Comparison of ENCODE assay signal across 12 cellular contexts in genomic region chr2:23430263-23430662, GRCh38. TPM values are rescaled to one million over a fixed set of nuclear protein-coding genes. Genes with fewer than 3 reads are reported as not detected.
DNase-seq lines count a peak whose midpoint lies in the region; ATAC-seq, FAIRE-seq and TF ChIP-seq lines count a peak whose summit lies in the region.
"Had no signal": no experiment of that assay in that cellular context is flagged by ENCODE, and none has a peak within 500 bp of the region (broad histone marks: within the 10 kb centered on the region; RNA-seq: fewer than 3 reads in every experiment).

No MANE protein-coding gene starts in this region.

- peak; percentile 69 for TF ChIP-seq EP300 in transverse colon (IDR thresholded peaks at IDR 0.05; ENCODE audit: low read depth)

- no peak for ATAC-seq in GM21381 (IDR thresholded peaks at IDR 0.05; ENCODE audit: unreplicated experiment)
- ATAC-seq: T-cell had no signal

- H3K4me1 ChIP-seq in transverse colon: peaks cover 14 to 28% (median 18%) of the 10 kb centered on the region in 4 donors

- WGBS in transverse colon (ENCODE audit: low coverage in 1 of 2), 2 donors: 58 to 82% methylated on average over 2 of the region's 2 CpGs

- peak; percentile 94 for DNase-seq in HT1080 (ENCODE audit: low read depth)
- peak; percentile 57 for DNase-seq in bronchial epithelial cell (ENCODE audit: low read depth)
- peak; percentile 13 for DNase-seq in kidney glomerular epithelial cell (lab: John Stamatoyannopoulos, UW)
- DNase-seq in transverse colon: no peak
- no peak for DNase-seq in H4 (ENCODE audit: low spot score)
- DNase-seq in anterior cingulate cortex (lab: John Stamatoyannopoulos, UW): no peak
- DNase-seq: Calu3, foreskin melanocyte, T-cell had no signal

- TF ChIP-seq POLR2A in transverse colon (IDR thresholded peaks at IDR 0.05): no peak

- in situ Hi-C loops in transverse colon (cut with MboI; ENCODE audit: low pct_ligation_motif_present in 1 of 4, low pct_unique_long_range_greater_than_20kb in 1 of 4, low sequenced_read_pairs in 3 of 4): no loop called here

- H3K36me3 ChIP-seq in bronchial epithelial cell (ENCODE audit: control insufficient read depth, insufficient read depth, low read length) (no peaks in the 10 kb centered on the region), transverse colon (no peaks in the 10 kb centered on the region)

- no peaks in the 10 kb centered on the region for H3K9me3 ChIP-seq in transverse colon

- H3K4me3 ChIP-seq in bronchial epithelial cell (ENCODE audit: low read depth, low read length) (no peak overlapping the region), transverse colon (no peak overlapping the region)

- intact Hi-C loops in transverse colon (cut with DNase I; ENCODE audit: low total_unique reads): no loop called here

- no peak for TF ChIP-seq CTCF in bronchial epithelial cell (IDR thresholded peaks at IDR 0.05; ENCODE audit: insufficient read depth, low read length, severe bottlenecking)
- TF ChIP-seq CTCF in transverse colon (IDR thresholded peaks at IDR 0.05): no peak

- H3K27ac ChIP-seq in transverse colon: peak overlapping the region; percentile 43 to 87 (median 76)
- H3K27ac ChIP-seq: HL-60 had no signal

- H3K27me3 ChIP-seq in bronchial epithelial cell (ENCODE audit: control insufficient read depth, insufficient read depth, low read length) (no peaks in the 10 kb centered on the region), transverse colon (no peaks in the 10 kb centered on the region)

- FAIRE-seq in bronchial epithelial cell (lab: Jason Lieb, UNC): no peak
- FAIRE-seq: keratinocyte had no signal

RNA-seq across cellular contexts. Expression of gene KLHL29, which starts 45.3 kb away (rescaled TPM):
- total RNA-seq in HT1080 (2014; rRNA removed; shearing (Covaris generic)): 6.0 and 6.8 TPM in 2 replicates
- 6.1 and 7.4 TPM in 2 replicates for polyA plus RNA-seq in HT1080 (2015; cell fraction: cytosol; rRNA removed)
- polyA plus RNA-seq in HT1080 (2015; cell fraction: nucleus; rRNA removed): 11.0 and 11.3 TPM in 2 replicates
- total RNA-seq in bronchial epithelial cell (5.0 and 11.6 TPM in 2 replicates), transverse colon (10 to 100 TPM in 1 of 4 donors, 1 to 10 TPM in 3; 3.3 to 16.5 (median 5.8) TPM)
- 1.8 and 2.1 TPM in 2 replicates for total RNA-seq in H4 (2014; rRNA removed; shearing (Covaris generic))

Comparison
In these comparisons a context has a peak if more than half of its experiments do, and no peak if none do; other contexts are left out.
1. DNase-seq: peak in HT1080 (single experiment), bronchial epithelial cell (single experiment) and kidney glomerular epithelial cell (single experiment); none in transverse colon (single experiment), H4 (single experiment) and anterior cingulate cortex (0 of 58).